In genomic region chr5:1445313-1445894, GRCh38 we compare ENCODE assay signal across 9 cellular contexts.
DNase-seq lines count a peak whose midpoint lies in the region; ATAC-seq lines count a peak whose summit lies in the region.
"Had no signal": no experiment of that assay in that cellular context is flagged by ENCODE, and none has a peak within 500 bp of the region (broad histone marks: within the 10 kb centered on the region; RNA-seq: fewer than 3 reads in every experiment).

SLC6A3 (minus strand) TSS chr5:1445440; CDS start chr5:1443197, 2,243 bp downstream.

- no peak within 1 kb of the TSS for H3K9ac ChIP-seq in iPS-20b (ENCODE audit: low read depth, low read length)

- DNase-seq in NCI-H1930 (lab: John Stamatoyannopoulos, UW) (peak; percentile 57 to 64), C1 segment of cervical spinal cord (lab: John Stamatoyannopoulos, UW) (no peak)
- DNase-seq in activated T-cell treated with anti-CD3 and anti-CD28 coated beads, Interleukin-2, amount 50 U/mL, for 48 hours = peak; percentile 46 to 53
- peak; percentile 24 to 40 for DNase-seq in stimulated activated CD8-positive, alpha-beta memory T cell treated with anti-CD3 and anti-CD28 coated beads, Interleukin-2, amount 100 ng/mL, for 48 hours (ENCODE audit: low read depth in 2 of 2)
- DNase-seq in central memory CD4-positive, alpha-beta T cell = no peak
- DNase-seq: MV-4-11 had no signal

- no peaks in the 10 kb centered on the region for H3K9me3 ChIP-seq in iPS-20b (ENCODE audit: insufficient read depth, low read depth, low read length)

- peak within 1 kb of the TSS; percentile 61 for H3K4me3 ChIP-seq in iPS-20b (ENCODE audit: low read length)

- H3K27me3 ChIP-seq in iPS-20b (ENCODE audit: insufficient read depth, low read length) = peaks cover 100% of the 10 kb centered on the region

- no peaks in the 10 kb centered on the region for H3K4me1 ChIP-seq in iPS-20b (ENCODE audit: insufficient read depth, low read length)

- H3K36me3 ChIP-seq in iPS-20b (ENCODE audit: insufficient read depth, low read depth, low read length) = no peaks in the 10 kb centered on the region

- H3K27ac ChIP-seq in iPS-20b (ENCODE audit: low read length) = no peak within 1 kb of the TSS

- ATAC-seq in GM19452 (IDR thresholded peaks at IDR 0.05; ENCODE audit: unreplicated experiment) (no peak), GM19351 (IDR thresholded peaks at IDR 0.05; ENCODE audit: unreplicated experiment) (no peak)

Comparison
In these comparisons a context has a peak if more than half of its experiments do, and no peak if none do; other contexts are left out.
1. DNase-seq: peak in NCI-H1930 (2 of 2), activated T-cell treated with anti-CD3 and anti-CD28 coated beads, Interleukin-2, amount 50 U/mL, for 48 hours (2 of 2) and stimulated activated CD8-positive, alpha-beta memory T cell treated with anti-CD3 and anti-CD28 coated beads, Interleukin-2, amount 100 ng/mL, for 48 hours (2 of 2); none in central memory CD4-positive, alpha-beta T cell (single experiment) and C1 segment of cervical spinal cord (0 of 14).